Comparison of ENCODE assay signal across 18 cellular contexts in genomic region chr18:36420826-36421225, GRCh38.
DNase-seq lines count a peak whose midpoint lies in the region; ATAC-seq, FAIRE-seq and TF ChIP-seq lines count a peak whose summit lies in the region.
"Had no signal": no experiment of that assay in that cellular context is flagged by ENCODE, and none has a peak within 500 bp of the region (broad histone marks: within the 10 kb centered on the region; RNA-seq: fewer than 3 reads in every experiment).

No MANE protein-coding gene starts in this region.

- DNase-seq in GM23338 (ENCODE audit: low spot score) (no peak), RCC 7860 (ENCODE audit: low spot score) (no peak), fibroblast of gingiva (ENCODE audit: low read depth) (peak; percentile 22), smooth muscle cell (lab: John Stamatoyannopoulos, UW; ENCODE audit: unreplicated experiment) (no peak), NCI-H526 treated with DMSO at 0.1 percent for 48 hours (lab: John Stamatoyannopoulos, UW) (no peak)
- no peak for DNase-seq in stimulated activated naive B cell treated with anti-CD40 and anti-IgM and Interleukin-4, amounts not matched to agents 10 μg/mL and 1 μg/mL and 100 μg/mL, for 72 hours
- no peak for DNase-seq in stimulated activated CD4-positive, alpha-beta T cell treated with anti-CD3 and anti-CD28 coated beads, Interleukin-1b, Interleukin-23, amount 100 ng/mL, for 48 hours
- DNase-seq: activated CD8-positive, alpha-beta memory T cell treated with anti-CD3 and anti-CD28 coated beads, Interleukin-2, amount 50 U/mL, for 48 hours; activated naive CD4-positive, alpha-beta T cell; effector memory CD4-positive, alpha-beta T cell; immature natural killer cell; NCI-H1930; retina; SIG-M5 had no signal

- H3K4me1 ChIP-seq in GM23338 (ENCODE audit: insufficient read depth) (peaks cover 6% of the 10 kb centered on the region; the same call in 1 of the 2 replicates), smooth muscle cell (ENCODE audit: low read depth) (peaks cover 8% of the 10 kb centered on the region)

- no peak for ATAC-seq in GM23338
- no peak for ATAC-seq in stimulated activated naive B cell treated with anti-CD40 and anti-IgM and Interleukin-4, amounts not matched to agents 10 μg/mL and 1 μg/mL and 100 μg/mL, for 72 hours (replicated peaks)

- H3K4me3 Mint-ChIP-seq in GM23338: no peak overlapping the region
- no peak overlapping the region for H3K4me3 Mint-ChIP-seq in stimulated activated naive B cell treated with anti-CD40 and anti-IgM and Interleukin-4, amounts not matched to agents 10 μg/mL and 1 μg/mL and 100 μg/mL, for 72 hours
- H3K4me3 Mint-ChIP-seq: immature natural killer cell, memory B cell had no signal

- H3K4me2 ChIP-seq in GM23338 (no peak overlapping the region), smooth muscle cell (peak overlapping the region; percentile 39)

- H3K36me3 ChIP-seq in GM23338 (ENCODE audit: insufficient read depth) (no peaks in the 10 kb centered on the region), smooth muscle cell (ENCODE audit: low read depth) (no peaks in the 10 kb centered on the region)
- H3K36me3 ChIP-seq: BLaER1 treated with 17β-estradiol and CSF1 and Interleukin-3, amounts not matched to agents 10 nM and 100 nM had no signal

- H3K9me3 ChIP-seq in smooth muscle cell (replicated peaks; ENCODE audit: low read depth): no peaks in the 10 kb centered on the region
- H3K9me3 ChIP-seq: BLaER1 treated with 17β-estradiol and CSF1 and Interleukin-3, amounts not matched to agents 10 nM and 100 nM had no signal

- TF ChIP-seq CTCF in GM23338 (conservative IDR thresholded peaks at IDR 0.05; ENCODE audit: low read depth in 2 of 2): no peak
- TF ChIP-seq CTCF in smooth muscle cell (IDR thresholded peaks at IDR 0.05; ENCODE audit: borderline replicate concordance, insufficient read depth, poor library complexity, severe bottlenecking): no peak

- no peaks in the 10 kb centered on the region for H3K9me3 Mint-ChIP-seq in GM23338
- no peaks in the 10 kb centered on the region for H3K9me3 Mint-ChIP-seq in stimulated activated naive B cell treated with anti-CD40 and anti-IgM and Interleukin-4, amounts not matched to agents 10 μg/mL and 1 μg/mL and 100 μg/mL, for 72 hours
- H3K9me3 Mint-ChIP-seq: memory B cell had no signal

- peaks cover 1% of the 10 kb centered on the region for H3K27me3 Mint-ChIP-seq in GM23338 (ENCODE audit: insufficient read depth, low read depth, poor library complexity)
- peaks cover 9 to 22% of the 10 kb centered on the region in 2 donors for H3K27me3 Mint-ChIP-seq in stimulated activated naive B cell treated with anti-CD40 and anti-IgM and Interleukin-4, amounts not matched to agents 10 μg/mL and 1 μg/mL and 100 μg/mL, for 72 hours

- H3K36me3 Mint-ChIP-seq in GM23338 (ENCODE audit: low read depth): no peaks in the 10 kb centered on the region
- no peaks in the 10 kb centered on the region for H3K36me3 Mint-ChIP-seq in stimulated activated naive B cell treated with anti-CD40 and anti-IgM and Interleukin-4, amounts not matched to agents 10 μg/mL and 1 μg/mL and 100 μg/mL, for 72 hours
- H3K36me3 Mint-ChIP-seq: immature natural killer cell, memory B cell had no signal

- H2AFZ ChIP-seq in GM23338 (no peak overlapping the region), smooth muscle cell (ENCODE audit: low read depth) (no peak overlapping the region)

- peaks cover 20% of the 10 kb centered on the region for H3K4me1 Mint-ChIP-seq in GM23338
- H3K4me1 Mint-ChIP-seq in stimulated activated naive B cell treated with anti-CD40 and anti-IgM and Interleukin-4, amounts not matched to agents 10 μg/mL and 1 μg/mL and 100 μg/mL, for 72 hours: no peaks in the 10 kb centered on the region
- H3K4me1 Mint-ChIP-seq: immature natural killer cell, memory B cell had no signal

- no peaks in the 10 kb centered on the region for H4K20me1 ChIP-seq in GM23338 (replicated peaks; ENCODE audit: insufficient read depth)
- H4K20me1 ChIP-seq in smooth muscle cell (ENCODE audit: low read depth): no peaks in the 10 kb centered on the region
- H4K20me1 ChIP-seq: BLaER1 treated with 17β-estradiol and CSF1 and Interleukin-3, amounts not matched to agents 10 nM and 100 nM had no signal

- H3K79me2 ChIP-seq in GM23338 (replicated peaks; ENCODE audit: insufficient read depth): no peaks in the 10 kb centered on the region
- H3K79me2 ChIP-seq in smooth muscle cell (ENCODE audit: low read depth): peaks cover 12% of the 10 kb centered on the region

- WGBS in smooth muscle cell (ENCODE audit: low lambda C conversion rate): 32% methylated on average over 1 of the region's 1 CpG

- 0 out of 2 replicates have a peak overlapping the region, but pooled peaks have one; percentile 18 for H3K27ac Mint-ChIP-seq in GM23338
- no peak overlapping the region for H3K27ac Mint-ChIP-seq in stimulated activated naive B cell treated with anti-CD40 and anti-IgM and Interleukin-4, amounts not matched to agents 10 μg/mL and 1 μg/mL and 100 μg/mL, for 72 hours
- H3K27ac Mint-ChIP-seq: immature natural killer cell, memory B cell had no signal

- H3K27me3 ChIP-seq in GM23338 (ENCODE audit: insufficient read depth) (no peaks in the 10 kb centered on the region), smooth muscle cell (ENCODE audit: low read depth) (no peaks in the 10 kb centered on the region)
- H3K27me3 ChIP-seq: BLaER1 treated with 17β-estradiol and CSF1 and Interleukin-3, amounts not matched to agents 10 nM and 100 nM had no signal

- no peak overlapping the region for H3K27ac ChIP-seq in GM23338 (ENCODE audit: low read depth)
- peak overlapping the region; percentile 41 for H3K27ac ChIP-seq in smooth muscle cell (ENCODE audit: low read depth)
- H3K27ac ChIP-seq: BLaER1 treated with 17β-estradiol and CSF1 and Interleukin-3, amounts not matched to agents 10 nM and 100 nM had no signal

- H3K9ac ChIP-seq in smooth muscle cell (ENCODE audit: low read depth): no peak overlapping the region
- H3K9ac ChIP-seq: BLaER1 treated with 17β-estradiol and CSF1 and Interleukin-3, amounts not matched to agents 10 nM and 100 nM had no signal

- H3K4me3 ChIP-seq in GM23338: no peak overlapping the region
- H3K4me3 ChIP-seq in smooth muscle cell: no peak overlapping the region
- H3K4me3 ChIP-seq: BLaER1 treated with 17β-estradiol and CSF1 and Interleukin-3, amounts not matched to agents 10 nM and 100 nM had no signal

- FAIRE-seq in RCC 7860 (lab: Jason Lieb, UNC): peak; percentile 12
- FAIRE-seq: frontal cortex, HTR-8/SVneo had no signal

- H3K9me2 ChIP-seq in GM23338 (ENCODE audit: insufficient read depth): no peaks in the 10 kb centered on the region

- H3F3A ChIP-seq in GM23338 (replicated peaks; ENCODE audit: low read depth): no peaks in the 10 kb centered on the region
- H3F3A ChIP-seq in smooth muscle cell (ENCODE audit: low read depth): no peaks in the 10 kb centered on the region

TF ChIP-seq in GM23338, 12 proteins besides CTCF, POLR2A, EP300 and RAD21:
- TF ChIP-seq CREB1 (CRISPR knock-in tag; IDR thresholded peaks at IDR 0.05; ENCODE audit: low read depth): no peak
- TF ChIP-seq ZNF114 (CRISPR knock-in tag; IDR thresholded peaks at IDR 0.05): no peak
- TF ChIP-seq STAT1 (IDR thresholded peaks at IDR 0.05; ENCODE audit: unreplicated experiment): no peak
- TF ChIP-seq EZH2phosphoT487 (IDR thresholded peaks at IDR 0.05; ENCODE audit: unreplicated experiment): no peak
- no peak for TF ChIP-seq JUNB (IDR thresholded peaks at IDR 0.05; ENCODE audit: unreplicated experiment)
- no peak for TF ChIP-seq POLR2AphosphoS5 (IDR thresholded peaks at IDR 0.05; ENCODE audit: low read depth)
- TF ChIP-seq ZNF331 (CRISPR knock-in tag; IDR thresholded peaks at IDR 0.05; ENCODE audit: low read depth): no peak
- TF ChIP-seq REST (IDR thresholded peaks at IDR 0.05; ENCODE audit: unreplicated experiment): no peak
